ENCODE assay signal across 10 cellular contexts in the genomic region with DNA sequence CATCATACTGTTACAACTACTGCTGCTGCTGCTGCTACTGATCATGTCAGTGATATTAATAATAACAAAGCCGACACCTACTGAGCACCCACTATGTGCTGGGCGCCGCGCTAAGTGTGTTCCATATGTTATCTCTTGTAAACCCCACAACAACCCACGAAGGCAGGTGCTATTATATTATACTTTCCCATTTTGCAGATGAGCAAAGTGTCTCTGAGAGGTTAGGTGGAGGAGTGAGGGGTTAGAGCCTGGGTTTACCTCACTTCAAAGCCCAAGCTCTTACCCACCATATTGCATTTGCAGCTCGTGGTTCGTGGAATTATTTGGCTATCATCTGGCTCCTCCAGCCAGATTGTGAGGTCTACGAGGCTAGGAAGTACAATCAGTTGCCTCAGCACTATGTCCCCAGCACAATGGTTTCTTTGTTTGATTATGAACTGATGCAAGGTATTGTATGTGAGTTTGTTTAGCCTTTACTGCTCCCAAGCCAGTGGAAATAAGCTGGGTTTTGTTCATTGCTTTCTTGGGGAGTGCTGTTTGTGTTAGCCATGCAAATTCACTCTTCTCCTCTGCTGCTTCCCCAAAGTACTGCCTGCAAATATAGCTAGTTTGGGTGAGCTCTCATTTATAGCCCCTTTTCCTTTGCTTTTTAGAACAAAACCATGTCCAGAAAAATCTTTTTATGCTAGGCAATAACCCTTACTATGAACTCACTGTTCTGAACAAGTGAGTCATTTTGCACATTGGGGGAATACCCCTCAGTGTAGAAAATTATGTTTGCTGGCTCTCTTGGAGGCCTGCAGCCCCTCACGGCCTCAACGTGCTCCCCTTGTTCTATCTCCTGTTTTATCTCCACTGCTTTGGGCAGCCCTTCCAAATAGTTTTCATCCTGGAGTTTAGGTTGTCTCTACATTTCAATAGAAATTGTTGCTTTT. TPM values are rescaled to one million over a fixed set of nuclear protein-coding genes. Genes with fewer than 3 reads are reported as not detected.
DNase-seq lines count a peak whose midpoint lies in the region; ATAC-seq lines count a peak whose summit lies in the region.
"Had no signal": no experiment of that assay in that cellular context is flagged by ENCODE, and none has a peak within 500 bp of the region (broad histone marks: within the 10 kb centered on the region; RNA-seq: fewer than 3 reads in every experiment).

No MANE protein-coding gene starts in this region.

- H3K9me3 Mint-ChIP-seq in activated naive CD8-positive, alpha-beta T cell treated with anti-CD3 and anti-CD28 coated beads, Interleukin-2, amount 50 U/mL, for 24 hours = no peaks in the 10 kb centered on the region
- no peaks in the 10 kb centered on the region for H3K9me3 Mint-ChIP-seq in activated naive CD8-positive, alpha-beta T cell treated with anti-CD3 and anti-CD28 coated beads for 36 hours
- H3K9me3 Mint-ChIP-seq in activated T-helper 17 cell treated with anti-CD3 and anti-CD28 coated beads, Interleukin-2, amount 50 U/mL, for 72 hours = no peaks in the 10 kb centered on the region

- DNase-seq in activated naive CD8-positive, alpha-beta T cell treated with anti-CD3 and anti-CD28 coated beads, Interleukin-2, amount 50 U/mL, for 24 hours = no peak
- no peak for DNase-seq in activated naive CD8-positive, alpha-beta T cell treated with anti-CD3 and anti-CD28 coated beads for 36 hours
- DNase-seq in superior temporal gyrus (ENCODE audit: extremely low spot score) = peak; percentile 70
- DNase-seq in SW 1271 (lab: John Stamatoyannopoulos, UW) = no peak
- no peak for DNase-seq in activated CD4-positive, CD25-positive, alpha-beta regulatory T cell treated with anti-CD3 and anti-CD28 coated beads, Interleukin-2, amount 50 U/mL, for 72 hours

- no peak overlapping the region for H3K4me3 Mint-ChIP-seq in activated naive CD8-positive, alpha-beta T cell treated with anti-CD3 and anti-CD28 coated beads, Interleukin-2, amount 50 U/mL, for 24 hours
- no peak overlapping the region for H3K4me3 Mint-ChIP-seq in activated naive CD8-positive, alpha-beta T cell treated with anti-CD3 and anti-CD28 coated beads for 36 hours
- no peak overlapping the region for H3K4me3 Mint-ChIP-seq in activated T-helper 17 cell treated with anti-CD3 and anti-CD28 coated beads, Interleukin-2, amount 50 U/mL, for 72 hours

- no peaks in the 10 kb centered on the region for H3K36me3 Mint-ChIP-seq in activated naive CD8-positive, alpha-beta T cell treated with anti-CD3 and anti-CD28 coated beads, Interleukin-2, amount 50 U/mL, for 24 hours (ENCODE audit: low read depth)
- no peaks in the 10 kb centered on the region for H3K36me3 Mint-ChIP-seq in activated naive CD8-positive, alpha-beta T cell treated with anti-CD3 and anti-CD28 coated beads for 36 hours
- no peaks in the 10 kb centered on the region for H3K36me3 Mint-ChIP-seq in activated T-helper 17 cell treated with anti-CD3 and anti-CD28 coated beads, Interleukin-2, amount 50 U/mL, for 72 hours (ENCODE audit: low read depth)

- H3K27ac Mint-ChIP-seq in activated naive CD8-positive, alpha-beta T cell treated with anti-CD3 and anti-CD28 coated beads, Interleukin-2, amount 50 U/mL, for 24 hours = no peak overlapping the region
- no peak overlapping the region for H3K27ac Mint-ChIP-seq in activated naive CD8-positive, alpha-beta T cell treated with anti-CD3 and anti-CD28 coated beads for 36 hours
- H3K27ac Mint-ChIP-seq in activated T-helper 17 cell treated with anti-CD3 and anti-CD28 coated beads, Interleukin-2, amount 50 U/mL, for 72 hours = no peak overlapping the region

- H3K27me3 Mint-ChIP-seq in activated naive CD8-positive, alpha-beta T cell treated with anti-CD3 and anti-CD28 coated beads, Interleukin-2, amount 50 U/mL, for 24 hours = peaks cover 2% of the 10 kb centered on the region
- peaks cover 4% of the 10 kb centered on the region for H3K27me3 Mint-ChIP-seq in activated naive CD8-positive, alpha-beta T cell treated with anti-CD3 and anti-CD28 coated beads for 36 hours
- peaks cover 7% of the 10 kb centered on the region for H3K27me3 Mint-ChIP-seq in activated T-helper 17 cell treated with anti-CD3 and anti-CD28 coated beads, Interleukin-2, amount 50 U/mL, for 72 hours

- H3K4me1 Mint-ChIP-seq in activated naive CD8-positive, alpha-beta T cell treated with anti-CD3 and anti-CD28 coated beads, Interleukin-2, amount 50 U/mL, for 24 hours = peaks cover 18% of the 10 kb centered on the region
- H3K4me1 Mint-ChIP-seq in activated naive CD8-positive, alpha-beta T cell treated with anti-CD3 and anti-CD28 coated beads for 36 hours = peaks cover 25% of the 10 kb centered on the region
- peaks cover 5% of the 10 kb centered on the region for H3K4me1 Mint-ChIP-seq in activated T-helper 17 cell treated with anti-CD3 and anti-CD28 coated beads, Interleukin-2, amount 50 U/mL, for 72 hours

- peak; percentile 65 for ATAC-seq in activated naive CD8-positive, alpha-beta T cell treated with anti-CD3 and anti-CD28 coated beads, Interleukin-2, amount 50 U/mL, for 24 hours
- ATAC-seq in HG03045 (IDR thresholded peaks at IDR 0.05; ENCODE audit: unreplicated experiment) (peak; percentile 45), GM19455 (IDR thresholded peaks at IDR 0.05; ENCODE audit: unreplicated experiment) (no peak)
- peak; percentile 67 for ATAC-seq in activated T-helper 17 cell treated with anti-CD3 and anti-CD28 coated beads, Interleukin-2, amount 50 U/mL, for 72 hours (replicated peaks)
- ATAC-seq: gastroesophageal sphincter, SK-N-SH treated with all-trans-retinoic acid at 6 μM for 48 hours had no signal

RNA-seq across cellular contexts. Expression of gene ALG2, which starts 47.9 kb away (rescaled TPM):
- 10 to 100 TPM; 27.3 to 30.3 TPM for total RNA-seq in activated naive CD8-positive, alpha-beta T cell treated with anti-CD3 and anti-CD28 coated beads for 36 hours
- total RNA-seq in activated T-helper 17 cell treated with anti-CD3 and anti-CD28 coated beads, Interleukin-2, amount 50 U/mL, for 72 hours = 10 to 100 TPM; 26.5 to 28.3 TPM

RNA-seq across cellular contexts. Expression of gene SEC61B, which starts 48.2 kb away (rescaled TPM):
- 100 to 1,000 TPM; 161 to 164 TPM for total RNA-seq in activated naive CD8-positive, alpha-beta T cell treated with anti-CD3 and anti-CD28 coated beads for 36 hours
- 100 to 1,000 TPM in 1 of 2 donors, 10 to 100 TPM in 1; 80.0 to 128 TPM for total RNA-seq in activated T-helper 17 cell treated with anti-CD3 and anti-CD28 coated beads, Interleukin-2, amount 50 U/mL, for 72 hours
